Comparison of ENCODE assay signal across 23 cellular contexts in the genomic region with DNA sequence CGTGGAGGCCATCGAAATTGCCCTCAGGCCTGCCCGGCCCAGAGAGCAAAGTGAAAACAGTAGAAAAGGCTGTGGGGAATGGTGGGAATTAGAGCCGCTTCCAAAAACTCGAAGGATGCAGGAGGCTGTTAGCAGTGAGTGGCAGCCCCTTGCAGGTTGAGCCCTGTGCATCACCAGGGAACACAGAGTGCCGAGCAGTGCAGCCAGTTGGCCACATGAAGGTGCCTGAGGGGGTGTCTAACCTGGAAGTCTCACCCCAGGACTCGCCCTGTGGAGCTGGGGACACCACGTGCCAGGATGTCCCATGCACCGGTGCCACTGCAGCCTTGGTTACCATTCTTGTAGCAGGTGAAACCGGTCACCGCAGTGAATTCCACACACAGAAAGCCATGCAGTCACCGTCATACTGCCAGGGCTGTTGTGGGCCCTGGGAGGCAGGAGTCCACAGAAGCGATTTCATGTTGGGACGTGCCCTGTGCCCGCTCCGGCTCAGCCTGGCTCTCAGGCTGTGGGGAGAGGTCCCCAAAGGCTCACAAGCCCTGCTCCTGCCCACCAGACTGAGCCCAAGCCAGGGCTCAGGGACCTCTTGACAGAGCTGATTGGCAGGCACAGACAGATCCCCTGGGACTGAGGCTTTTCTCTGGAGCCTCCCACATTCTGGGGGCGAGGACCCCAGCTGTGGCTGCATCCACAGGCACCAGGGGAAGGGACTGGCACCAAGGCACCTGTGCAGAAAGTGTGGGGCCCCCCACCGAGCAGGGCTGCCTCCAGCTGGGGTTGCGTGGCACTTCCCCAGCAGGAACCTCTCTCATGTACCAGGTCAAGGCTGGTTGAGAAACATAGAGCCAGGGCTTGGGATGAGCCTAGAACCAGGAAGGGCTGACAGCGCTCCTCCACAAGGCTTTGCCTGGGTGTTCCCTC. TPM values are rescaled to one million over a fixed set of nuclear protein-coding genes. Genes with fewer than 3 reads are reported as not detected.
"Had no signal": no experiment of that assay in that cellular context is flagged by ENCODE, and none has a peak within 500 bp of the region (broad histone marks: within the 10 kb centered on the region; RNA-seq: fewer than 3 reads in every experiment).

No MANE protein-coding gene starts in this region.

- H3K27ac Mint-ChIP-seq: activated CD4-positive, alpha-beta T cell treated with anti-CD3 and anti-CD28 coated beads, Interleukin-2, amount 10 ng/mL, durations not matched to agents 24 days and 14 days; activated CD8-positive, alpha-beta T cell treated with anti-CD3 and anti-CD28 coated beads, Interleukin-2, amount 10 ng/mL, durations not matched to agents 7 days and 5 days; activated naive CD4-positive, alpha-beta T cell treated with anti-CD3 and anti-CD28 coated beads, Interleukin-2, amount 50 U/mL, for 24 hours had no signal

- H3K4me1 Mint-ChIP-seq: activated CD4-positive, alpha-beta T cell treated with anti-CD3 and anti-CD28 coated beads, Interleukin-2, amount 10 ng/mL, durations not matched to agents 24 days and 14 days; activated naive CD4-positive, alpha-beta T cell treated with anti-CD3 and anti-CD28 coated beads, Interleukin-2, amount 50 U/mL, for 24 hours; central memory CD8-positive, alpha-beta T cell had no signal

- H2AFZ ChIP-seq: hepatocyte had no signal

- H3K4me3 Mint-ChIP-seq: activated CD4-positive, alpha-beta T cell treated with anti-CD3 and anti-CD28 coated beads, Interleukin-2, amount 10 ng/mL, durations not matched to agents 24 days and 14 days; activated CD8-positive, alpha-beta T cell treated with anti-CD3 and anti-CD28 coated beads, Interleukin-2, amount 10 ng/mL, durations not matched to agents 7 days and 5 days; activated naive CD4-positive, alpha-beta T cell treated with anti-CD3 and anti-CD28 coated beads, Interleukin-2, amount 50 U/mL, for 24 hours; central memory CD8-positive, alpha-beta T cell had no signal

- H3K4me1 ChIP-seq: adrenal gland, body of pancreas, esophagus muscularis mucosa, left ventricle myocardium inferior, SJSA1, upper lobe of right lung had no signal

- H3K9me3 ChIP-seq: adrenal gland, SJSA1, upper lobe of right lung had no signal

- H3K36me3 ChIP-seq: adrenal gland, esophagus muscularis mucosa, left ventricle myocardium inferior, SJSA1, upper lobe of right lung had no signal

- H3K27me3 ChIP-seq: body of pancreas, hepatocyte, SJSA1 had no signal

- H3K79me2 ChIP-seq: hepatocyte had no signal

- H3K27me3 Mint-ChIP-seq: activated CD4-positive, alpha-beta T cell treated with anti-CD3 and anti-CD28 coated beads, Interleukin-2, amount 10 ng/mL, durations not matched to agents 24 days and 14 days had no signal

- H3K27ac ChIP-seq: adrenal gland, body of pancreas, esophagus muscularis mucosa, hepatocyte, left ventricle myocardium inferior, SJSA1, upper lobe of right lung had no signal

- ATAC-seq: activated CD8-positive, alpha-beta T cell treated with anti-CD3 and anti-CD28 coated beads, Interleukin-2, amount 10 ng/mL, durations not matched to agents 7 days and 5 days; body of pancreas; upper lobe of right lung had no signal

- H3K4me3 ChIP-seq: adrenal gland, body of pancreas, esophagus muscularis mucosa, hepatocyte, left ventricle myocardium inferior, SJSA1, upper lobe of right lung had no signal

- H3K4me2 ChIP-seq: hepatocyte had no signal

- DNase-seq: activated CD4-positive, alpha-beta T cell treated with anti-CD3 and anti-CD28 coated beads, Interleukin-2, amount 10 ng/mL, durations not matched to agents 24 days and 14 days; activated CD4-positive, CD25-positive, alpha-beta regulatory T cell; activated CD8-positive, alpha-beta T cell treated with anti-CD3 and anti-CD28 coated beads, Interleukin-2, amount 10 ng/mL, durations not matched to agents 7 days and 5 days; adrenal gland; cortex of kidney; effector CD4-positive, alpha-beta T cell; left ventricle myocardium inferior; mesendoderm; stimulated activated CD4-positive, alpha-beta T cell treated with anti-CD3 and anti-CD28 coated beads, Interleukin-4, amount 100 ng/mL, for 4 hours; stimulated activated CD8-positive, alpha-beta memory T cell treated with anti-CD3 and anti-CD28 coated beads, Interleukin-4, amount 100 ng/mL, for 48 hours; stimulated activated naive CD4-positive, alpha-beta T cell treated with Interleukin-2 at 50 U/mL for 16 hours had no signal

RNA-seq across cellular contexts. Expression of a gene that starts 16.7 kb away (rescaled TPM):
- total RNA-seq: activated CD4-positive, alpha-beta T cell treated with anti-CD3 and anti-CD28 coated beads, Interleukin-2, amount 10 ng/mL, durations not matched to agents 24 days and 14 days; activated CD8-positive, alpha-beta T cell treated with anti-CD3 and anti-CD28 coated beads, Interleukin-2, amount 10 ng/mL, durations not matched to agents 7 days and 5 days; adrenal gland; body of pancreas; esophagus muscularis mucosa; hepatocyte; left ventricle myocardium inferior; osteocyte; SJSA1; skeletal muscle tissue; T-helper 2 cell treated with Interferon-gamma antibody and Interleukin-4, amounts not matched to agents 100 ng/mL and 5 ng/mL, for 36 hours; upper lobe of right lung had no signal
- polyA plus RNA-seq: adrenal gland, hepatocyte, keratinocyte, neural cell had no signal
